In the genomic region with DNA sequence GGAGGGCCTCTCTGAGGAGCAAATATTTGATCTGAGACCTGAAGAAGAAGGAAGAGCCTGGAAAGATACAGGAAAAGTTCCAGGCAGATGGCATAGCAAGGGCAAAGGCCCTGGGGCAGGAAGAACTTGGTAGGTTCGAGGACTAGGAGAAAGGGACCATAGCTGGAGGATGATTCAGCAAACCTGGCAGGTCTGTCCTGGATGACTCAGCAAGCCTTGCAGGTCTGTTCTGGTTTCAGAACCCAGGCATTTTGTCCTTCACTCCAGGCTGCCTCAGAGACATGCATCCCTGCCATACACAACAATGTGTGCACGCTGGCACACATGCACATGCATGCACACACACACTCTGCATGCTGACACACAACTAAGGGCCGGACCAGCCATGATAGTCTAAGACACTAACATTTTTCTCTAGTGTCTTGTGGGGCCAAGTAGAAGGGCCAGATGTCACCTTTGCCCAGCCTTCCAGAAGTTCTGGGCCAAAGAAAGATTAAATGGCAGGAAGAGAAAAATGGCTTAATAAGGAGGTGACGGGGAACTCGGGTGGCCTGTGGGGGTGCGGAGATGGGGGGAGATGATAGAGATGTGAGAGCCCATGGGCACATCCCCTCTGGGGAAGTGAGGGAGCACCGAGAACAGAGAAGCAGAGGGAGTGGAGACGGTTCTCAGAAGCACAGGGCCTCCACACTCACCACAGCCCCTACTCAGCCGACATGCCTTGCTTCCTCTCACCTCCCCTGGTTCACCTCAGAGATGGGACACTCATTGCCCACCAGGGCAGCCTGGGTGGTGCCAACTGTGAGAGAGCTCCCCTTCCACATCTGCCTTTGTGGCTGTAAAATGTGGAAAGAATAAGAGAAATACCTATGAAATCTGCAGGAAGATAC, we compare ENCODE assay signal across 10 cellular contexts. TPM values are rescaled to one million over a fixed set of nuclear protein-coding genes. Genes with fewer than 3 reads are reported as not detected.
DNase-seq lines count a peak whose midpoint lies in the region; ATAC-seq and TF ChIP-seq lines count a peak whose summit lies in the region.
"Had no signal": no experiment of that assay in that cellular context is flagged by ENCODE, and none has a peak within 500 bp of the region (broad histone marks: within the 10 kb centered on the region; RNA-seq: fewer than 3 reads in every experiment).

No MANE protein-coding gene starts in this region.

- no TSS peak for BruUV-seq in IMR-90 (replicated peaks; lab: Mats Ljungman, UMichigan)

- no peaks in the 10 kb centered on the region for H3K79me2 ChIP-seq in DND-41 (ENCODE audit: insufficient read depth, low read length)

- no peak overlapping the region for H2BK15ac ChIP-seq in IMR-90 (ENCODE audit: low read depth, low read length)

- peak overlapping the region; percentile 61 for H3K4me3 Mint-ChIP-seq in activated T-helper 17 cell treated with anti-CD3 and anti-CD28 coated beads, Interleukin-2, amount 50 U/mL, for 72 hours
- no peak overlapping the region for H3K4me3 Mint-ChIP-seq in memory B cell

- H3K14ac ChIP-seq in IMR-90 (replicated peaks; ENCODE audit: low read depth, low read length) = no peak overlapping the region

- H3K36me3 ChIP-seq in DND-41 (ENCODE audit: insufficient read depth, low read length) = no peaks in the 10 kb centered on the region
- no peaks in the 10 kb centered on the region for H3K36me3 ChIP-seq in IMR-90 (ENCODE audit: control insufficient read depth, insufficient read depth, low read length)

- H3K9me3 Mint-ChIP-seq in activated T-helper 17 cell treated with anti-CD3 and anti-CD28 coated beads, Interleukin-2, amount 50 U/mL, for 72 hours = no peaks in the 10 kb centered on the region
- no peaks in the 10 kb centered on the region for H3K9me3 Mint-ChIP-seq in memory B cell

- H3K4me3 ChIP-seq in DND-41 (ENCODE audit: low read depth in 1 of 2, low read length in 2 of 2) = no peak overlapping the region
- H3K4me3 ChIP-seq in IMR-90 (ENCODE audit: insufficient read depth, low read depth, low read length) = no peak overlapping the region

- no peak overlapping the region for H4K8ac ChIP-seq in IMR-90 (ENCODE audit: low read depth in 2 of 2, low read length in 2 of 2)

- no peak for TF ChIP-seq RAD21 in IMR-90 (IDR thresholded peaks at IDR 0.05; ENCODE audit: low read length)

- no peak for TF ChIP-seq CTCF in DND-41 (IDR thresholded peaks at IDR 0.05; ENCODE audit: borderline replicate concordance, extremely low read depth, low read length, poor library complexity, severe bottlenecking)
- TF ChIP-seq CTCF in IMR-90 (conservative IDR thresholded peaks at IDR 0.05; ENCODE audit: low read depth, low read length) = no peak

- no peaks in the 10 kb centered on the region for H3K27me3 Mint-ChIP-seq in activated T-helper 17 cell treated with anti-CD3 and anti-CD28 coated beads, Interleukin-2, amount 50 U/mL, for 72 hours
- H3K27me3 Mint-ChIP-seq in memory B cell = peaks cover 3% of the 10 kb centered on the region

- peak overlapping the region; percentile 76 for H3K27ac Mint-ChIP-seq in activated T-helper 17 cell treated with anti-CD3 and anti-CD28 coated beads, Interleukin-2, amount 50 U/mL, for 72 hours
- H3K27ac Mint-ChIP-seq in memory B cell = peak overlapping the region; percentile 19

- no peaks in the 10 kb centered on the region for H3K9me3 ChIP-seq in DND-41 (ENCODE audit: insufficient read depth, low read length, severe bottlenecking)
- no peaks in the 10 kb centered on the region for H3K9me3 ChIP-seq in IMR-90 (ENCODE audit: control insufficient read depth, insufficient read depth, low read length)

- H3K27me3 ChIP-seq in DND-41 (ENCODE audit: insufficient read depth, low read length, poor library complexity) (no peaks in the 10 kb centered on the region), IMR-90 (ENCODE audit: control insufficient read depth, insufficient read depth, low read length) (no peaks in the 10 kb centered on the region)

- H2BK5ac ChIP-seq in IMR-90 (ENCODE audit: low read depth, low read length, poor library complexity, severe bottlenecking) = no peak overlapping the region

- H4K91ac ChIP-seq in IMR-90 (ENCODE audit: insufficient read depth, low read depth, low read length) = peak overlapping the region; percentile 72; the same call in 1 of the 2 replicates

- DNase-seq in DND-41 = peak; percentile 28
- peak; percentile 51 for DNase-seq in IMR-90
- DNase-seq in memory B cell (ENCODE audit: low spot score in 2 of 2) = no peak
- DNase-seq in NCI-H1092 (lab: John Stamatoyannopoulos, UW) = no peak
- DNase-seq in effector CD8-positive, alpha-beta T cell (lab: John Stamatoyannopoulos, UW) = no peak
- DNase-seq in NCI-H226 = no peak
- DNase-seq: amygdala, foreskin melanocyte, NCI-H526 treated with DMSO at 0.1 percent for 48 hours had no signal

- H3K4me1 ChIP-seq in DND-41 (ENCODE audit: insufficient read depth, low read length) (peaks cover 14% of the 10 kb centered on the region), IMR-90 (ENCODE audit: control insufficient read depth, insufficient read depth, low read length) (peaks cover 22% of the 10 kb centered on the region)

- H3K27ac ChIP-seq in DND-41 (ENCODE audit: low read length) (no peak overlapping the region), IMR-90 (ENCODE audit: insufficient read depth, low read length) (no peak overlapping the region)

- peak; percentile 60 for ATAC-seq in DND-41 (ENCODE audit: insufficient read depth, low read depth)
- no peak for ATAC-seq in IMR-90 (ENCODE audit: low read depth)
- ATAC-seq in activated T-helper 17 cell treated with anti-CD3 and anti-CD28 coated beads, Interleukin-2, amount 50 U/mL, for 72 hours (replicated peaks) = peak; percentile 55
- ATAC-seq in memory B cell (ENCODE audit: low read depth) = no peak

- H2AK9ac ChIP-seq in IMR-90 (replicated peaks; ENCODE audit: low read depth, low read length, poor library complexity) = no peak overlapping the region

- intact Hi-C loops in IMR-90 (cut with micrococcal nuclease) = no loop called here

- peak overlapping the region; percentile 36; the same call in 1 of the 2 replicates for H2AK5ac ChIP-seq in IMR-90 (ENCODE audit: low read depth, low read length)

- H3K9me1 ChIP-seq in IMR-90 (ENCODE audit: insufficient read depth, low read length) = peaks cover 14% of the 10 kb centered on the region

- H2AFZ ChIP-seq in DND-41 (ENCODE audit: low read depth, low read length) (no peak overlapping the region), IMR-90 (replicated peaks; ENCODE audit: low read length, poor library complexity) (peak overlapping the region; percentile 0)

- peak overlapping the region; percentile 51; the same call in 1 of the 2 replicates for H2BK20ac ChIP-seq in IMR-90 (ENCODE audit: low read depth, low read length)

- in situ Hi-C loops in IMR-90 (cut with MboI; ENCODE audit: low sequenced_read_pairs) = no loop called here

- no peak overlapping the region for H4K5ac ChIP-seq in IMR-90 (ENCODE audit: low read depth, low read length)

- H3K18ac ChIP-seq in IMR-90 (ENCODE audit: low read depth, low read length) = no peak overlapping the region

- H3K9ac ChIP-seq in DND-41 (ENCODE audit: low read depth, low read length) (no peak overlapping the region), IMR-90 (ENCODE audit: low read depth, low read length) (no peak overlapping the region)

- CTCF ChIA-PET in IMR-90 (lab: Yijun Ruan, JAX) = no interaction called here

- TF ChIP-seq POLR2A in IMR-90 (IDR thresholded peaks at IDR 0.05; ENCODE audit: low read depth, low read length) = no peak

- no peak overlapping the region for H3K56ac ChIP-seq in IMR-90 (ENCODE audit: extremely low read depth, insufficient read depth, low read length)

- POLR2A ChIA-PET in IMR-90 (lab: Charles Lee; ENCODE audit: unreplicated experiment) = no interaction called here

- no peak overlapping the region for H3K23ac ChIP-seq in IMR-90 (ENCODE audit: low read depth, low read length)

- H3K79me1 ChIP-seq in IMR-90 (ENCODE audit: low read depth in 1 of 2, low read length in 2 of 2) = no peaks in the 10 kb centered on the region; a peak in 1 of 4 replicates

- no peaks in the 10 kb centered on the region; the same call in 1 of the 2 replicates for H4K20me1 ChIP-seq in DND-41 (ENCODE audit: insufficient read depth, low read length)
- no peaks in the 10 kb centered on the region for H4K20me1 ChIP-seq in IMR-90 (ENCODE audit: insufficient read depth, low read length)

- H3K36me3 Mint-ChIP-seq in activated T-helper 17 cell treated with anti-CD3 and anti-CD28 coated beads, Interleukin-2, amount 50 U/mL, for 72 hours (ENCODE audit: low read depth) = no peaks in the 10 kb centered on the region
- H3K36me3 Mint-ChIP-seq in memory B cell = no peaks in the 10 kb centered on the region

- H2BK120ac ChIP-seq in IMR-90 (ENCODE audit: low read depth, low read length) = peak overlapping the region; percentile 51

- H3K4ac ChIP-seq in IMR-90 (ENCODE audit: low read depth, low read length) = peak overlapping the region; percentile 18; the same call in 1 of the 2 replicates

- H3K4me2 ChIP-seq in DND-41 (ENCODE audit: insufficient read depth, low read length) (no peak overlapping the region), IMR-90 (ENCODE audit: low read depth, low read length) (no peak overlapping the region)

- dilution Hi-C loops in IMR-90 (cut with HindIII; ENCODE audit: low sequenced_read_pairs, unreplicated experiment) = no loop called here

- peaks cover 37% of the 10 kb centered on the region for H3K4me1 Mint-ChIP-seq in activated T-helper 17 cell treated with anti-CD3 and anti-CD28 coated beads, Interleukin-2, amount 50 U/mL, for 72 hours
- peaks cover 18% of the 10 kb centered on the region for H3K4me1 Mint-ChIP-seq in memory B cell

- WGBS in IMR-90 (ENCODE audit: extremely low coverage in 2 of 2, insufficient read length in 1 of 2), 2 experiments = no CpG with 5 or more reads among the region's 9 CpGs

RNA-seq across cellular contexts. Expression of a gene that starts 15.4 kb away (rescaled TPM):
- 15.0 and 18.5 TPM in 2 replicates for total RNA-seq in IMR-90 (2012; rRNA removed)
- polyA plus RNA-seq in IMR-90 (2012; rRNA removed) = 23.2 and 23.4 TPM in 2 replicates
- polyA plus RNA-seq in IMR-90 (2012; cell fraction: cytosol; rRNA removed) = 15.9 and 35.9 TPM in 2 replicates
- polyA plus RNA-seq in IMR-90 (2012; cell fraction: nucleus; rRNA removed; ENCODE audit: low replicate concordance) = 13.3 and 22.2 TPM in 2 replicates
- 10 to 100 TPM; 13.4 to 20.0 TPM for total RNA-seq in activated T-helper 17 cell treated with anti-CD3 and anti-CD28 coated beads, Interleukin-2, amount 50 U/mL, for 72 hours

RNA-seq across cellular contexts. Expression of a gene that starts 18.2 kb away (rescaled TPM):
- total RNA-seq in IMR-90 (2012; rRNA removed) = 9.9 and 17.5 TPM in 2 replicates
- polyA plus RNA-seq in IMR-90 (2012; rRNA removed) = 75.1 and 101 TPM in 2 replicates
- 67.5 and 73.6 TPM in 2 replicates for polyA plus RNA-seq in IMR-90 (2012; cell fraction: cytosol; rRNA removed)
- 35.0 and 62.6 TPM in 2 replicates for polyA plus RNA-seq in IMR-90 (2012; cell fraction: nucleus; rRNA removed; ENCODE audit: low replicate concordance)
- 1 to 10 TPM; 4.3 to 5.2 TPM for total RNA-seq in activated T-helper 17 cell treated with anti-CD3 and anti-CD28 coated beads, Interleukin-2, amount 50 U/mL, for 72 hours

RNA-seq across cellular contexts. Expression of a gene that starts 39.8 kb away (rescaled TPM):
- total RNA-seq in IMR-90 (2012; rRNA removed) = 1.1 TPM in 2 replicates
- polyA plus RNA-seq in IMR-90 (2012; rRNA removed) = 6.2 and 6.4 TPM in 2 replicates
- polyA plus RNA-seq in IMR-90 (2012; cell fraction: cytosol; rRNA removed) = 9.7 and 10.0 TPM in 2 replicates
- 15.8 and 22.6 TPM in 2 replicates for polyA plus RNA-seq in IMR-90 (2012; cell fraction: nucleus; rRNA removed; ENCODE audit: low replicate concordance)
- 1 to 10 TPM; 4.0 to 6.5 TPM for total RNA-seq in activated T-helper 17 cell treated with anti-CD3 and anti-CD28 coated beads, Interleukin-2, amount 50 U/mL, for 72 hours

RNA-seq across cellular contexts. Expression of a gene that starts 42.9 kb away (rescaled TPM):
- 29.2 and 29.9 TPM in 2 replicates for total RNA-seq in IMR-90 (2012; rRNA removed)
- polyA plus RNA-seq in IMR-90 (2012; rRNA removed) = 84.2 and 89.4 TPM in 2 replicates
- polyA plus RNA-seq in IMR-90 (2012; cell fraction: cytosol; rRNA removed) = 51.3 and 95.8 TPM in 2 replicates
- 154 and 323 TPM in 2 replicates for polyA plus RNA-seq in IMR-90 (2012; cell fraction: nucleus; rRNA removed; ENCODE audit: low replicate concordance)
- total RNA-seq in activated T-helper 17 cell treated with anti-CD3 and anti-CD28 coated beads, Interleukin-2, amount 50 U/mL, for 72 hours = 10 to 100 TPM; 81.9 to 84.0 TPM

Comparison
In these comparisons a context has a peak if more than half of its experiments do, and no peak if none do; other contexts are left out.
1. ATAC-seq: peak in DND-41 (single experiment) and activated T-helper 17 cell treated with anti-CD3 and anti-CD28 coated beads, Interleukin-2, amount 50 U/mL, for 72 hours (single experiment); none in IMR-90 (single experiment) and memory B cell (single experiment).
2. DNase-seq: peak in DND-41 (single experiment) and IMR-90 (single experiment); none in memory B cell (0 of 2), NCI-H1092 (single experiment), effector CD8-positive, alpha-beta T cell (single experiment) and NCI-H226 (single experiment).